1 cellular context compared by ENCODE assay signal in genomic region chr3:45125550-45126026, GRCh38.
TF ChIP-seq lines count a peak whose summit lies in the region.

No MANE protein-coding gene starts in this region.

TF ChIP-seq in K562, 482 proteins besides CTCF, POLR2A, EP300 and RAD21 (continued from another document):
- TF ChIP-seq CUX1 (CRISPR knock-in tag; IDR thresholded peaks at IDR 0.05) (peak; percentile 81), MTA3 (IDR thresholded peaks at IDR 0.05; ENCODE audit: borderline replicate concordance) (no peak), ID3 (CRISPR knock-in tag; IDR thresholded peaks at IDR 0.05) (no peak), ID3 (tag; IDR thresholded peaks at IDR 0.05) (peak; percentile 51; the same call in 1 of the 2 replicates), IRF9 (tag; IDR thresholded peaks at IDR 0.05) (no peak), SAFB (IDR thresholded peaks at IDR 0.05; ENCODE audit: borderline replicate concordance, low read depth, low read length) (no peak), MCM7 (IDR thresholded peaks at IDR 0.05) (no peak), ZMIZ1 (IDR thresholded peaks at IDR 0.05; ENCODE audit: low read depth in 2 of 2, low read length in 2 of 2) (no peak), ZNF584 (CRISPR knock-in tag; IDR thresholded peaks at IDR 0.05; ENCODE audit: low read depth) (0 out of 2 replicates have a peak, but pooled peaks have one; percentile 1), THRA (IDR thresholded peaks at IDR 0.05) (no peak), CBX8 (IDR thresholded peaks at IDR 0.05; ENCODE audit: borderline replicate concordance, extremely low read depth, low read depth, low read length, poor library complexity, severe bottlenecking) (no peak), ILF3 (IDR thresholded peaks at IDR 0.05; ENCODE audit: borderline replicate concordance) (no peak), FOXA3 (CRISPR knock-in tag; conservative IDR thresholded peaks at IDR 0.05 in 1 of 2, IDR thresholded peaks at IDR 0.05 in 1 of 2) (peak in 1 of 2 experiments; percentile 60; a peak in 1 of 4 replicates), HEY1 (CRISPR knock-in tag; IDR thresholded peaks at IDR 0.05; ENCODE audit: borderline replicate concordance) (no peak), ZNF445 (CRISPR knock-in tag; IDR thresholded peaks at IDR 0.05; ENCODE audit: low read depth) (no peak), CBX5 (IDR thresholded peaks at IDR 0.05; ENCODE audit: borderline replicate concordance, low read depth) (no peak), XRCC3 (IDR thresholded peaks at IDR 0.05) (no peak), KDM5B (IDR thresholded peaks at IDR 0.05; ENCODE audit: insufficient replicate concordance, low read depth, low read length) (no peak), OTX1 (CRISPR knock-in tag; IDR thresholded peaks at IDR 0.05) (no peak), LCOR (CRISPR knock-in tag; IDR thresholded peaks at IDR 0.05) (no peak), ZNF354B (CRISPR knock-in tag; IDR thresholded peaks at IDR 0.05) (no peak), SLC30A9 (CRISPR knock-in tag; IDR thresholded peaks at IDR 0.05) (no peak), ZNF444 (CRISPR knock-in tag; IDR thresholded peaks at IDR 0.05) (no peak), WHSC1 (IDR thresholded peaks at IDR 0.05; ENCODE audit: low read length) (peak; percentile 33), GABPB1 (CRISPR knock-in tag; IDR thresholded peaks at IDR 0.05) (no peak), FUS (optimal IDR thresholded peaks at IDR 0.05; ENCODE audit: low read depth, low read length) (no peak), MEF2A (IDR thresholded peaks at IDR 0.05; ENCODE audit: control insufficient read depth, low read depth, low read length) (0 out of 2 replicates have a peak, but pooled peaks have one; percentile 6), ZNF707 (CRISPR knock-in tag; conservative IDR thresholded peaks at IDR 0.05) (no peak), ZKSCAN1 (IDR thresholded peaks at IDR 0.05; ENCODE audit: low read depth, low read length) (no peak), PPARD (CRISPR knock-in tag; IDR thresholded peaks at IDR 0.05) (no peak), ZNF668 (CRISPR knock-in tag; IDR thresholded peaks at IDR 0.05) (no peak), PTTG1 (tag; IDR thresholded peaks at IDR 0.05; ENCODE audit: low read depth) (no peak), MEIS2 (IDR thresholded peaks at IDR 0.05; ENCODE audit: partially characterized antibody) (no peak)
- TF ChIP-seq, protein P1, sequence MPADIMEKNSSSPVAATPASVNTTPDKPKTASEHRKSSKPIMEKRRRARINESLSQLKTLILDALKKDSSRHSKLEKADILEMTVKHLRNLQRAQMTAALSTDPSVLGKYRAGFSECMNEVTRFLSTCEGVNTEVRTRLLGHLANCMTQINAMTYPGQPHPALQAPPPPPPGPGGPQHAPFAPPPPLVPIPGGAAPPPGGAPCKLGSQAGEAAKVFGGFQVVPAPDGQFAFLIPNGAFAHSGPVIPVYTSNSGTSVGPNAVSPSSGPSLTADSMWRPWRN (IDR thresholded peaks at IDR 0.05; ENCODE audit: low read depth) = no peak
- TF ChIP-seq, protein P2, sequence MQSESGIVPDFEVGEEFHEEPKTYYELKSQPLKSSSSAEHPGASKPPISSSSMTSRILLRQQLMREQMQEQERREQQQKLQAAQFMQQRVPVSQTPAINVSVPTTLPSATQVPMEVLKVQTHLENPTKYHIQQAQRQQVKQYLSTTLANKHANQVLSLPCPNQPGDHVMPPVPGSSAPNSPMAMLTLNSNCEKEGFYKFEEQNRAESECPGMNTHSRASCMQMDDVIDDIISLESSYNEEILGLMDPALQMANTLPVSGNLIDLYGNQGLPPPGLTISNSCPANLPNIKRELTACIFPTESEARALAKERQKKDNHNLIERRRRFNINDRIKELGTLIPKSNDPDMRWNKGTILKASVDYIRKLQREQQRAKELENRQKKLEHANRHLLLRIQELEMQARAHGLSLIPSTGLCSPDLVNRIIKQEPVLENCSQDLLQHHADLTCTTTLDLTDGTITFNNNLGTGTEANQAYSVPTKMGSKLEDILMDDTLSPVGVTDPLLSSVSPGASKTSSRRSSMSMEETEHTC (IDR thresholded peaks at IDR 0.05) = no peak
